In the genomic region with DNA sequence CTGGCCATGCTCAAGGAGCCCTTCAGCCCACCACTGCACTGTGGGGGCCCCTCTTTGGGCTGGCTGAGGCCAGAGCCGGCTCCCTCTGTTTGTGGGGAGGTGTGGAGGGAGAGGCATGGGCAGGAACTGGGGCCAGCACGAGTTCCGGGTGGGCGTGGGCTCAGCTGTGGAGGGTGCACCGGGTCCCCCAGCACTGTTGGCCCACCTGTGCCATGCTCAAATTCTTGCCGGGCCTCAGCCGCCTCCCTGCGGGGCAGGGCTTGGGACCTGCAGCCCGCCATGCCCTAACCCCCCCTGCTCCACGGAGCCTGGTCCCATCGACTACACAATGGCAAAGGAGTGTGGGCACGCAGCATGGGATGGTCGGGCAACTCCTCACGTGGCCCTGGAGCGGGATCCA, we compare ENCODE assay signal across 6 cellular contexts. TPM values are rescaled to one million over a fixed set of nuclear protein-coding genes. Genes with fewer than 3 reads are reported as not detected.
"Had no signal": no experiment of that assay in that cellular context is flagged by ENCODE, and none has a peak within 500 bp of the region (broad histone marks: within the 10 kb centered on the region; RNA-seq: fewer than 3 reads in every experiment).

No MANE protein-coding gene starts in this region.

- ATAC-seq: GM23338, K562 had no signal

- H2AFZ ChIP-seq: GM23338 had no signal

- H3K4me2 ChIP-seq: GM23338 had no signal

- DNase-seq: H9, HCEC 1CT, IMR-90 had no signal

- H3K4me3 ChIP-seq: GM23338, K562 had no signal

RNA-seq across cellular contexts. Expression of gene TNFRSF19, which starts 38.8 kb away (rescaled TPM):
- total RNA-seq: HT-29 had no signal
